Comparison of ENCODE assay signal across 9 cellular contexts in genomic region chr16:30527635-30528178, GRCh38. TPM values are rescaled to one million over a fixed set of nuclear protein-coding genes. Genes with fewer than 3 reads are reported as not detected.
DNase-seq lines count a peak whose midpoint lies in the region; ATAC-seq and TF ChIP-seq lines count a peak whose summit lies in the region.
"Had no signal": no experiment of that assay in that cellular context is flagged by ENCODE, and none has a peak within 500 bp of the region (broad histone marks: within the 10 kb centered on the region; RNA-seq: fewer than 3 reads in every experiment).

No MANE protein-coding gene starts in this region.

- ATAC-seq in GM21390 (IDR thresholded peaks at IDR 0.05; ENCODE audit: unreplicated experiment), result peak; percentile 11

- H3K27ac Mint-ChIP-seq in neural progenitor cell, result peak overlapping the region; percentile 80

- no peak for TF ChIP-seq CTCF in BJ (IDR thresholded peaks at IDR 0.05; ENCODE audit: insufficient read depth, low read depth, low read length)
- no peak for TF ChIP-seq CTCF in neural progenitor cell (IDR thresholded peaks at IDR 0.05)

- H3K9me3 ChIP-seq in endocrine pancreas (ENCODE audit: control insufficient read depth, low read length) (no peaks in the 10 kb centered on the region), neural progenitor cell (ENCODE audit: low read depth) (no peaks in the 10 kb centered on the region)

- DNase-seq in BJ (ENCODE audit: low read depth) (no peak), RPMI8226 (peak; percentile 92), neural progenitor cell (ENCODE audit: low spot score) (no peak), H4 (ENCODE audit: low spot score) (no peak), SHP77 treated with DMSO at 0.1 percent for 48 hours (lab: John Stamatoyannopoulos, UW) (no peak), NCI-H2227 (lab: John Stamatoyannopoulos, UW; ENCODE audit: unreplicated experiment) (no peak)

- peak overlapping the region; percentile 15; the same call in 1 of the 2 replicates for H3K4me3 ChIP-seq in BJ (ENCODE audit: low read depth, low read length)
- H3K4me3 ChIP-seq in endocrine pancreas (ENCODE audit: control insufficient read depth, insufficient read depth, low read length), result peak overlapping the region; percentile 23
- peak overlapping the region; percentile 80 for H3K4me3 ChIP-seq in neural progenitor cell

- H3K27me3 ChIP-seq in BJ (ENCODE audit: control insufficient read depth, insufficient read depth, low read length), result no peaks in the 10 kb centered on the region
- no peaks in the 10 kb centered on the region for H3K27me3 ChIP-seq in endocrine pancreas (ENCODE audit: control insufficient read depth, insufficient read depth, low read length)
- no peaks in the 10 kb centered on the region for H3K27me3 ChIP-seq in neural progenitor cell

- CTCF ChIA-PET in BJ (lab: Yijun Ruan, JAX), result interaction anchor here (0.6 to 1.3 kb wide), 5 partner anchors 9 to 1573 kb away, joined by 3 to 4 read pairs (median 3); partner anchors contain the start of genes TBX6 and ZNF764

- H3K27me3 Mint-ChIP-seq in neural progenitor cell (ENCODE audit: insufficient read depth, low read depth), result peaks cover 16% of the 10 kb centered on the region

- H3K4me1 ChIP-seq in endocrine pancreas (ENCODE audit: control insufficient read depth, insufficient read depth, low read length), result no peaks in the 10 kb centered on the region
- peaks cover 6% of the 10 kb centered on the region for H3K4me1 ChIP-seq in neural progenitor cell

- no peaks in the 10 kb centered on the region; the same call in none of the 2 replicates for H3K36me3 ChIP-seq in BJ (ENCODE audit: control insufficient read depth, insufficient read depth, low read length)
- no peaks in the 10 kb centered on the region for H3K36me3 ChIP-seq in endocrine pancreas (ENCODE audit: control insufficient read depth, insufficient read depth, low read length)
- no peaks in the 10 kb centered on the region for H3K36me3 ChIP-seq in neural progenitor cell

- H4K20me1 ChIP-seq in neural progenitor cell (ENCODE audit: low read depth), result peaks cover 8% of the 10 kb centered on the region

- H3K4me2 ChIP-seq in neural progenitor cell, result peak overlapping the region; percentile 86

- POLR2A ChIA-PET in BJ (lab: Charles Lee), result interaction anchor here (1.1 kb wide), 1 partner anchor 277 kb away, joined by 3 read pairs; no protein-coding TSS in a partner anchor

- peaks cover 27% of the 10 kb centered on the region for H3F3A ChIP-seq in neural progenitor cell (ENCODE audit: low read depth)

- H3K36me3 Mint-ChIP-seq in neural progenitor cell, result peaks cover 2% of the 10 kb centered on the region

- H3K4me1 Mint-ChIP-seq in neural progenitor cell, result peaks cover 17% of the 10 kb centered on the region

- H3K4me3 Mint-ChIP-seq in neural progenitor cell, result peak overlapping the region; percentile 84

- H3K9ac ChIP-seq in endocrine pancreas (ENCODE audit: control insufficient read depth, insufficient read depth, low read length) (peak overlapping the region; percentile 61), neural progenitor cell (no peak overlapping the region)

- H3K9me3 Mint-ChIP-seq in neural progenitor cell, result no peaks in the 10 kb centered on the region

- peak overlapping the region; percentile 68 for H3K27ac ChIP-seq in neural progenitor cell

- peak overlapping the region; percentile 22 for H2AFZ ChIP-seq in neural progenitor cell (replicated peaks)

- H3K79me2 ChIP-seq in neural progenitor cell (ENCODE audit: low read depth), result peaks cover 10% of the 10 kb centered on the region

RNA-seq across cellular contexts. Expression of gene ZNF768, which starts 1.3 kb away (rescaled TPM):
- 14.0 and 17.2 TPM in 2 replicates for polyA plus RNA-seq in BJ (2011; rRNA removed)
- 7.1 and 11.4 TPM in 2 replicates for polyA minus RNA-seq in BJ (2011; rRNA and poly(A)+ RNA removed)
- 15.5 and 49.9 TPM in 2 replicates for total RNA-seq in neural progenitor cell (ENCODE audit: low replicate concordance)
- total RNA-seq in H4 (2014; rRNA removed; shearing (Covaris generic)), result 22.7 and 29.2 TPM in 2 replicates

RNA-seq across cellular contexts. Expression of gene ZNF747, which starts 7.0 kb away (rescaled TPM):
- polyA plus RNA-seq in BJ (2011; rRNA removed), result 5.5 and 6.4 TPM in 2 replicates
- 3.8 and 4.9 TPM in 2 replicates for polyA minus RNA-seq in BJ (2011; rRNA and poly(A)+ RNA removed)
- total RNA-seq in neural progenitor cell (ENCODE audit: low replicate concordance), result 7.0 and 14.5 TPM in 2 replicates
- total RNA-seq in H4 (2014; rRNA removed; shearing (Covaris generic)), result 1.5 and 2.6 TPM in 2 replicates

RNA-seq across cellular contexts. Expression of gene ZNF764, which starts 30.5 kb away (rescaled TPM):
- 2.3 and 2.6 TPM in 2 replicates for polyA plus RNA-seq in BJ (2011; rRNA removed)
- 1.8 and 2.0 TPM in 2 replicates for polyA minus RNA-seq in BJ (2011; rRNA and poly(A)+ RNA removed)
- 3.6 and 12.6 TPM in 2 replicates for total RNA-seq in neural progenitor cell (ENCODE audit: low replicate concordance)
- total RNA-seq in H4 (2014; rRNA removed; shearing (Covaris generic)), result 3.2 and 5.2 TPM in 2 replicates

RNA-seq across cellular contexts. Expression of gene ZNF688, which starts 43.8 kb away (rescaled TPM):
- 6.3 and 8.8 TPM in 2 replicates for polyA plus RNA-seq in BJ (2011; rRNA removed)
- 1.2 and 2.1 TPM in 2 replicates for polyA minus RNA-seq in BJ (2011; rRNA and poly(A)+ RNA removed)
- 3.6 and 6.2 TPM in 2 replicates for total RNA-seq in neural progenitor cell (ENCODE audit: low replicate concordance)
- 3.1 and 6.0 TPM in 2 replicates for total RNA-seq in H4 (2014; rRNA removed; shearing (Covaris generic))

RNA-seq across cellular contexts. Expression of gene ITGAL, which starts 55.2 kb away (rescaled TPM):
- 0.06 TPM in 2 replicates for polyA plus RNA-seq in BJ (2011; rRNA removed)
- 0.05 TPM in 1 of 2 replicates, not detected in the other for polyA minus RNA-seq in BJ (2011; rRNA and poly(A)+ RNA removed)
- total RNA-seq in neural progenitor cell (ENCODE audit: low replicate concordance), result not detected in 2 replicates
- total RNA-seq in H4 (2014; rRNA removed; shearing (Covaris generic)), result not detected in 2 replicates
- total RNA-seq: myocyte had no signal

Comparison
In these comparisons a context has a peak if more than half of its experiments do, and no peak if none do; other contexts are left out.
1. H3K4me3 ChIP-seq: peak in every context shown above with its lines; median percentile 80 in neural progenitor cell; 23 in endocrine pancreas; 15 in BJ.